ENCODE assay signal across 8 cellular contexts in genomic region chr13:48542581-48543341, GRCh38. TPM values are rescaled to one million over a fixed set of nuclear protein-coding genes. Genes with fewer than 3 reads are reported as not detected.
DNase-seq lines count a peak whose midpoint lies in the region; ATAC-seq and TF ChIP-seq lines count a peak whose summit lies in the region.

No MANE protein-coding gene starts in this region.

- CTCF ChIA-PET in activated CD4-positive, alpha-beta T cell treated with anti-CD3 and anti-CD28 coated beads for 36 hours (lab: Charles Lee), result interaction anchor here (0.8 to 2.6 kb wide), 5 partner anchors 9 to 168 kb away, joined by 3 to 7 read pairs (median 3); no protein-coding TSS in a partner anchor

- no peaks in the 10 kb centered on the region for H3K4me1 Mint-ChIP-seq in natural killer cell treated with Interleukin-12 subunit alpha and Interleukin-12 subunit beta and Interleukin-15 and Interleukin-18, amount 100 ng/mL, for 72 hours (ENCODE audit: low read depth in 2 of 2)
- H3K4me1 Mint-ChIP-seq in activated CD4-positive, alpha-beta T cell treated with anti-CD3 and anti-CD28 coated beads for 36 hours, result no peaks in the 10 kb centered on the region

- H3K27me3 ChIP-seq in heart right ventricle, result no peaks in the 10 kb centered on the region

- no peaks in the 10 kb centered on the region for H3K36me3 ChIP-seq in heart right ventricle

- no peak overlapping the region for H3K4me3 Mint-ChIP-seq in natural killer cell treated with Interleukin-12 subunit alpha and Interleukin-12 subunit beta and Interleukin-15 and Interleukin-18, amount 100 ng/mL, for 72 hours
- no peak overlapping the region for H3K4me3 Mint-ChIP-seq in activated CD4-positive, alpha-beta T cell treated with anti-CD3 and anti-CD28 coated beads for 36 hours

- in situ Hi-C loops in ACHN (cut with HindIII; ENCODE audit: low pct_ligation_motif_present, low pct_unique_long_range_greater_than_20kb, low sequenced_read_pairs), result no loop called here

- peak in 6 of 9 donors; percentile 17 to 42 (median 28) for TF ChIP-seq CTCF in heart right ventricle (IDR thresholded peaks at IDR 0.05)

- peak overlapping the region; percentile 65 to 86 (median 81) for H3K27ac ChIP-seq in heart right ventricle

- POLR2A ChIA-PET in activated CD4-positive, alpha-beta T cell treated with anti-CD3 and anti-CD28 coated beads for 36 hours (lab: Charles Lee), result no interaction called here

- H3K9me3 Mint-ChIP-seq in natural killer cell treated with Interleukin-12 subunit alpha and Interleukin-12 subunit beta and Interleukin-15 and Interleukin-18, amount 100 ng/mL, for 72 hours, result no peaks in the 10 kb centered on the region
- no peaks in the 10 kb centered on the region for H3K9me3 Mint-ChIP-seq in activated CD4-positive, alpha-beta T cell treated with anti-CD3 and anti-CD28 coated beads for 36 hours (ENCODE audit: low read depth)

- peak; percentile 47 for DNase-seq in ACHN
- peak; percentile 39 for DNase-seq in SHP77 treated with DMSO at 0.1 percent for 48 hours (lab: John Stamatoyannopoulos, UW)
- DNase-seq in heart right ventricle, result peak; percentile 47 to 70
- DNase-seq in retina, result peak; percentile 81
- DNase-seq in superior temporal gyrus (ENCODE audit: extremely low spot score), result no peak
- no peak for DNase-seq in natural killer cell treated with Interleukin-12 subunit alpha and Interleukin-12 subunit beta and Interleukin-15 and Interleukin-18, amount 100 ng/mL, for 72 hours (ENCODE audit: low spot score)
- no peak for DNase-seq in activated CD4-positive, alpha-beta T cell treated with anti-CD3 and anti-CD28 coated beads for 36 hours

- intact Hi-C loops in heart right ventricle (cut with DNase I), result no loop called here
- intact Hi-C loops in activated CD4-positive, alpha-beta T cell treated with anti-CD3 and anti-CD28 coated beads for 36 hours (cut with DNase I, micrococcal nuclease), result no loop called here

- 4 to 6% methylated on average over 11 of the region's 11 CpGs for WGBS in heart right ventricle, 2 donors

- H3K9me3 ChIP-seq in heart right ventricle, result no peaks in the 10 kb centered on the region

- ATAC-seq in HG03135 (IDR thresholded peaks at IDR 0.05; ENCODE audit: unreplicated experiment), result peak; percentile 63
- peak; percentile 82 to 93 (median 90) for ATAC-seq in heart right ventricle
- no peak for ATAC-seq in natural killer cell treated with Interleukin-12 subunit alpha and Interleukin-12 subunit beta and Interleukin-15 and Interleukin-18, amount 100 ng/mL, for 72 hours
- no peak for ATAC-seq in activated CD4-positive, alpha-beta T cell treated with anti-CD3 and anti-CD28 coated beads for 36 hours

- H3K36me3 Mint-ChIP-seq in natural killer cell treated with Interleukin-12 subunit alpha and Interleukin-12 subunit beta and Interleukin-15 and Interleukin-18, amount 100 ng/mL, for 72 hours, result peaks cover 9% of the 10 kb centered on the region
- no peaks in the 10 kb centered on the region for H3K36me3 Mint-ChIP-seq in activated CD4-positive, alpha-beta T cell treated with anti-CD3 and anti-CD28 coated beads for 36 hours (ENCODE audit: low read depth)

- H3K4me1 ChIP-seq in heart right ventricle, result peaks cover 14 to 26% (median 22%) of the 10 kb centered on the region in 9 donors

- peak overlapping the region in 6 of 10 donors; percentile 12 to 34 (median 24) for H3K4me3 ChIP-seq in heart right ventricle

- H3K27me3 Mint-ChIP-seq in natural killer cell treated with Interleukin-12 subunit alpha and Interleukin-12 subunit beta and Interleukin-15 and Interleukin-18, amount 100 ng/mL, for 72 hours, result no peaks in the 10 kb centered on the region
- peaks cover 2% of the 10 kb centered on the region for H3K27me3 Mint-ChIP-seq in activated CD4-positive, alpha-beta T cell treated with anti-CD3 and anti-CD28 coated beads for 36 hours

- H3K27ac Mint-ChIP-seq in natural killer cell treated with Interleukin-12 subunit alpha and Interleukin-12 subunit beta and Interleukin-15 and Interleukin-18, amount 100 ng/mL, for 72 hours, result no peak overlapping the region
- H3K27ac Mint-ChIP-seq in activated CD4-positive, alpha-beta T cell treated with anti-CD3 and anti-CD28 coated beads for 36 hours, result no peak overlapping the region

RNA-seq across cellular contexts. Expression of gene RCBTB2, which starts 9.9 kb away (rescaled TPM):
- total RNA-seq in heart right ventricle, result 10 to 100 TPM in 9 of 10 donors, 1 to 10 TPM in 1; 8.3 to 16.2 (median 12.2) TPM
- polyA plus RNA-seq in heart right ventricle, result 10 to 100 TPM in 1 of 2 donors, 1 to 10 TPM in 1; 4.9 to 22.9 TPM
- total RNA-seq in natural killer cell treated with Interleukin-12 subunit alpha and Interleukin-12 subunit beta and Interleukin-15 and Interleukin-18, amount 100 ng/mL, for 72 hours, result 10 to 100 TPM; 29.8 to 31.2 TPM
- 1 to 10 TPM; 1.1 to 1.6 TPM for total RNA-seq in activated CD4-positive, alpha-beta T cell treated with anti-CD3 and anti-CD28 coated beads for 36 hours

Comparison
In these comparisons a context has a peak if more than half of its experiments do, and no peak if none do; other contexts are left out.
1. DNase-seq: peak in ACHN (single experiment), SHP77 treated with DMSO at 0.1 percent for 48 hours (single experiment), heart right ventricle (2 of 2) and retina (single experiment); none in superior temporal gyrus (single experiment), natural killer cell treated with Interleukin-12 subunit alpha and Interleukin-12 subunit beta and Interleukin-15 and Interleukin-18, amount 100 ng/mL, for 72 hours (single experiment) and activated CD4-positive, alpha-beta T cell treated with anti-CD3 and anti-CD28 coated beads for 36 hours (single experiment).
2. ATAC-seq: peak in HG03135 (single experiment) and heart right ventricle (8 of 8); none in natural killer cell treated with Interleukin-12 subunit alpha and Interleukin-12 subunit beta and Interleukin-15 and Interleukin-18, amount 100 ng/mL, for 72 hours (0 of 2) and activated CD4-positive, alpha-beta T cell treated with anti-CD3 and anti-CD28 coated beads for 36 hours (single experiment).